Comparison of ENCODE assay signal across 21 cellular contexts in the genomic region with DNA sequence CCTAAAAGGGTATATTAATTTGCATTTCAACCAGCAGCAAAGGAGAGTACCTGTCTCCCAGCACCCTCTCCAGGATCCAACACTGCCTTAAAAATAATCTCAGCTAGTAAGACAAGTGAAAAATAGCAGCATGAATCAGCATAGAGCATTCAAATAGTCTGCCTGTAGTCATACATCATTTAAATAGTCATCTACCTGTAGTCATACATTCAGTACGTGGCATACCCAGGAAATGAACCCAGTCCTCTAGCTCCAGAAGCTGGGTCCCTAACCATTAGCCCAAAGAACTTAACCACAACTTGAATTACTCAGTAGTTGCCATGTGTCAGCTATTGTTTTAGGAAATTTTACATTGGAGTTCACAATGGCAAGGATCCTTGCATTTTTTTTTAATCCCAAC. TPM values are rescaled to one million over a fixed set of nuclear protein-coding genes. Genes with fewer than 3 reads are reported as not detected.
DNase-seq lines count a peak whose midpoint lies in the region; ATAC-seq lines count a peak whose summit lies in the region.
"Had no signal": no experiment of that assay in that cellular context is flagged by ENCODE, and none has a peak within 500 bp of the region (broad histone marks: within the 10 kb centered on the region; RNA-seq: fewer than 3 reads in every experiment).

No MANE protein-coding gene starts in this region.

- no peak overlapping the region for H4K8ac ChIP-seq in trophoblast cell (ENCODE audit: low read depth, low read length)

- no peaks in the 10 kb centered on the region for H3K36me3 ChIP-seq in trophoblast cell (ENCODE audit: control insufficient read depth in 1 of 2, insufficient read depth in 2 of 2, low read length in 2 of 2)

- no peak overlapping the region for H2BK5ac ChIP-seq in trophoblast cell (ENCODE audit: low read depth, low read length, poor library complexity)

- DNase-seq in AG08396 (ENCODE audit: low spot score), result peak; percentile 44
- DNase-seq in M059J (ENCODE audit: low read depth), result peak; percentile 93
- DNase-seq in astrocyte of the hippocampus (ENCODE audit: low read depth, low spot score), result peak; percentile 58
- peak; percentile 36 for DNase-seq in iris pigment epithelial cell (ENCODE audit: low read depth)
- DNase-seq in retina, result no peak
- no peak for DNase-seq in NCI-H524 (lab: John Stamatoyannopoulos, UW)
- DNase-seq in trophoblast cell, result no peak
- DNase-seq: activated CD4-positive, alpha-beta T cell treated with anti-CD3 and anti-CD28 coated beads for 1 hour; CD4-positive, CD25-positive, alpha-beta regulatory T cell; effector CD4-positive, alpha-beta T cell; hypothalamus; mucosa of descending colon; MV-4-11; NCI-H1930; stimulated activated naive CD4-positive, alpha-beta T cell treated with Interleukin-2 at 50 U/mL for 16 hours had no signal

- H2BK120ac ChIP-seq in trophoblast cell (ENCODE audit: insufficient read depth, low read length, poor library complexity), result no peak overlapping the region

- no peak overlapping the region for H3K4ac ChIP-seq in trophoblast cell (ENCODE audit: low read depth, low read length)

- H2AK5ac ChIP-seq in trophoblast cell (ENCODE audit: low read length), result no peak overlapping the region

- H3K4me3 ChIP-seq in trophoblast cell (ENCODE audit: low read depth, low read length), result no peak overlapping the region
- H3K4me3 ChIP-seq: mucosa of descending colon had no signal

- no peak overlapping the region for H3K23ac ChIP-seq in trophoblast cell (ENCODE audit: low read length)

- no peak overlapping the region for H3K14ac ChIP-seq in trophoblast cell (ENCODE audit: low read length)

- no peak overlapping the region for H3K18ac ChIP-seq in trophoblast cell (ENCODE audit: low read length)

- no peak overlapping the region for H3K27ac ChIP-seq in trophoblast cell (ENCODE audit: low read depth, low read length)

- H3K27me3 ChIP-seq in trophoblast cell (ENCODE audit: insufficient read depth, low read length), result peaks cover 7% of the 10 kb centered on the region

- no peaks in the 10 kb centered on the region for H3K79me2 ChIP-seq in trophoblast cell (ENCODE audit: control insufficient read depth, insufficient read depth, low read length, poor library complexity)

- no peak for ATAC-seq in HG03432 (IDR thresholded peaks at IDR 0.05; ENCODE audit: unreplicated experiment)
- ATAC-seq: left lobe of liver, mucosa of descending colon, sciatic nerve had no signal

- WGBS in trophoblast cell (ENCODE audit: extremely low coverage, insufficient coverage, insufficient read length), result no CpG with 5 or more reads among the region's 1 CpG

- no peak overlapping the region for H2AFZ ChIP-seq in trophoblast cell (ENCODE audit: insufficient read depth, low read length, poor library complexity)

- no peak overlapping the region for H4K12ac ChIP-seq in trophoblast cell (ENCODE audit: low read depth, low read length)

- H3K79me1 ChIP-seq in trophoblast cell (ENCODE audit: low read length), result no peaks in the 10 kb centered on the region

- H2BK12ac ChIP-seq in trophoblast cell (ENCODE audit: low read length), result no peak overlapping the region

- no peak overlapping the region for H3K4me2 ChIP-seq in trophoblast cell (ENCODE audit: low read length)

- H4K91ac ChIP-seq in trophoblast cell (ENCODE audit: low read depth, low read length), result no peak overlapping the region

- no peaks in the 10 kb centered on the region for H3K9me3 ChIP-seq in trophoblast cell (ENCODE audit: insufficient read depth, low read depth, low read length)
- H3K9me3 ChIP-seq: mucosa of descending colon had no signal

- H3K4me1 ChIP-seq in trophoblast cell (ENCODE audit: control insufficient read depth in 1 of 2, insufficient read depth in 2 of 2, low read length in 2 of 2), result no peaks in the 10 kb centered on the region

- no peak overlapping the region for H3K9ac ChIP-seq in trophoblast cell (ENCODE audit: low read length)

RNA-seq across cellular contexts. Expression of gene TENM4, which starts 9.3 kb away (rescaled TPM):
- total RNA-seq in M059J (2014; rRNA removed; shearing (Covaris generic)), result 5.5 and 22.6 TPM in 2 replicates
- 37.5 and 42.0 TPM in 2 replicates for polyA plus RNA-seq in trophoblast cell (2013)
- total RNA-seq: activated T-helper 2 cell treated with anti-CD3 and anti-CD28 coated beads, Interferon-gamma antibody, Interleukin-2, Interleukin-4, amounts not matched to agents 10 μg/mL and 5 μg/mL and 100 μg/mL, durations not matched to agents 14 hours and 24 hours and 36 hours; CD4-positive, CD25-positive, alpha-beta regulatory T cell; NCI-H460; OCI-LY7 had no signal

Comparison
In these comparisons a context has a peak if more than half of its experiments do, and no peak if none do; other contexts are left out.
1. DNase-seq: peak in AG08396 (single experiment), M059J (single experiment), astrocyte of the hippocampus (single experiment) and iris pigment epithelial cell (single experiment); none in retina (single experiment), NCI-H524 (0 of 2) and trophoblast cell (0 of 2).